Comparison of ENCODE assay signal across 8 cellular contexts in the genomic region with DNA sequence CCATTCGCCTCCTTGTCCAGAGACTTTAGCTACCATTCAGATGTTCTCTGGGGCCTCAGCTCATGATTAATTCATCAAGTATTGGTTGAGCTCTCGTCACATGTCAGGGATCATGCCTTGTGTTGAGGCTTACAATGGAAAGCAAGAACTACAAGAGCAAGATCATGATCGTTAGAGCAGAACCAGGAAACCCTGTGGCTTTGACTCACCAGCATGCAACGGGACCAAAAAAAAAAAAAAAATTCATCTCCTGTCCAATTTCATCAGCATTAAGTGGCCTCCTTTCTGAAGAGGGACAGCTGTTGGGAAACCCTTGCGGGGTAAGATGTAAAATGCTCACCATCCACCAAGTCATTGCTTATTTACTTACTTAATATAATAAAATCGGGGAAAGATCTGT. TPM values are rescaled to one million over a fixed set of nuclear protein-coding genes. Genes with fewer than 3 reads are reported as not detected.
DNase-seq lines count a peak whose midpoint lies in the region; ATAC-seq and TF ChIP-seq lines count a peak whose summit lies in the region.

No MANE protein-coding gene starts in this region.

- no peaks in the 10 kb centered on the region for H3K9me3 Mint-ChIP-seq in activated naive CD4-positive, alpha-beta T cell treated with anti-CD3 and anti-CD28 coated beads for 36 hours
- H3K9me3 Mint-ChIP-seq in activated naive CD4-positive, alpha-beta T cell treated with anti-CD3 and anti-CD28 coated beads, Interleukin-2, amount 10 ng/mL, durations not matched to agents 7 days and 5 days: no peaks in the 10 kb centered on the region
- H3K9me3 Mint-ChIP-seq in CD8-positive, alpha-beta T cell: no peaks in the 10 kb centered on the region

- intact Hi-C loops in activated naive CD4-positive, alpha-beta T cell treated with anti-CD3 and anti-CD28 coated beads for 36 hours (cut with micrococcal nuclease): no loop called here
- intact Hi-C loops in CD8-positive, alpha-beta T cell (cut with DNase I, micrococcal nuclease): no loop called here

- ATAC-seq in HG03342 (IDR thresholded peaks at IDR 0.05; ENCODE audit: unreplicated experiment) (peak; percentile 84), HG02623 (IDR thresholded peaks at IDR 0.05; ENCODE audit: unreplicated experiment) (no peak)
- ATAC-seq in CD8-positive, alpha-beta T cell: no peak

- H3K4me1 ChIP-seq in CD8-positive, alpha-beta T cell (ENCODE audit: insufficient read depth, low read length): no peaks in the 10 kb centered on the region

- H3K36me3 Mint-ChIP-seq in activated naive CD4-positive, alpha-beta T cell treated with anti-CD3 and anti-CD28 coated beads for 36 hours (ENCODE audit: low read depth): no peaks in the 10 kb centered on the region
- H3K36me3 Mint-ChIP-seq in activated naive CD4-positive, alpha-beta T cell treated with anti-CD3 and anti-CD28 coated beads, Interleukin-2, amount 10 ng/mL, durations not matched to agents 7 days and 5 days: no peaks in the 10 kb centered on the region
- no peaks in the 10 kb centered on the region for H3K36me3 Mint-ChIP-seq in CD8-positive, alpha-beta T cell

- POLR2A ChIA-PET in CD8-positive, alpha-beta T cell (lab: Charles Lee): interaction anchor here (0.7 kb wide), 1 partner anchor 39 kb away, joined by 3 read pairs; no protein-coding TSS in a partner anchor

- DNase-seq in activated naive CD4-positive, alpha-beta T cell treated with anti-CD3 and anti-CD28 coated beads for 36 hours: peak; percentile 9
- no peak for DNase-seq in activated naive CD4-positive, alpha-beta T cell treated with anti-CD3 and anti-CD28 coated beads, Interleukin-2, amount 10 ng/mL, durations not matched to agents 7 days and 5 days
- DNase-seq in astrocyte of the spinal cord (ENCODE audit: low read depth, low spot score) (peak; percentile 83), stromal cell of bone marrow (ENCODE audit: low read depth) (peak; percentile 89), iPS-NIHi7 (ENCODE audit: extremely low spot score) (no peak)
- no peak for DNase-seq in CD8-positive, alpha-beta T cell

- H3K9me3 ChIP-seq in CD8-positive, alpha-beta T cell (ENCODE audit: low read length): no peaks in the 10 kb centered on the region

- no peaks in the 10 kb centered on the region for H3K36me3 ChIP-seq in CD8-positive, alpha-beta T cell (ENCODE audit: insufficient read depth, low read length)

- H3K27me3 Mint-ChIP-seq in activated naive CD4-positive, alpha-beta T cell treated with anti-CD3 and anti-CD28 coated beads for 36 hours (ENCODE audit: low read depth): no peaks in the 10 kb centered on the region
- H3K27me3 Mint-ChIP-seq in activated naive CD4-positive, alpha-beta T cell treated with anti-CD3 and anti-CD28 coated beads, Interleukin-2, amount 10 ng/mL, durations not matched to agents 7 days and 5 days: peaks cover 68% of the 10 kb centered on the region
- H3K27me3 Mint-ChIP-seq in CD8-positive, alpha-beta T cell (ENCODE audit: low read depth): peaks cover 17% of the 10 kb centered on the region

- H3K4me3 ChIP-seq in astrocyte of the spinal cord (ENCODE audit: low read depth, low read length): no peak overlapping the region
- no peak overlapping the region for H3K4me3 ChIP-seq in CD8-positive, alpha-beta T cell (ENCODE audit: low read depth, low read length)

- no peak overlapping the region for H3K27ac ChIP-seq in CD8-positive, alpha-beta T cell (ENCODE audit: low read depth, low read length)

- H3K4me1 Mint-ChIP-seq in activated naive CD4-positive, alpha-beta T cell treated with anti-CD3 and anti-CD28 coated beads for 36 hours (ENCODE audit: low read depth): peaks cover 4% of the 10 kb centered on the region
- H3K4me1 Mint-ChIP-seq in activated naive CD4-positive, alpha-beta T cell treated with anti-CD3 and anti-CD28 coated beads, Interleukin-2, amount 10 ng/mL, durations not matched to agents 7 days and 5 days: peaks cover 12% of the 10 kb centered on the region
- no peaks in the 10 kb centered on the region for H3K4me1 Mint-ChIP-seq in CD8-positive, alpha-beta T cell (ENCODE audit: low read depth)

- in situ Hi-C loops in astrocyte of the spinal cord (cut with HindIII; ENCODE audit: low sequenced_read_pairs): no loop called here

- no peak for TF ChIP-seq CTCF in astrocyte of the spinal cord (IDR thresholded peaks at IDR 0.05; ENCODE audit: low read depth, low read length)
- no peak for TF ChIP-seq CTCF in CD8-positive, alpha-beta T cell (IDR thresholded peaks at IDR 0.05)

- CTCF ChIA-PET in activated naive CD4-positive, alpha-beta T cell treated with anti-CD3 and anti-CD28 coated beads for 36 hours (lab: Charles Lee): interaction anchor here (0.6 to 2.9 kb wide), 5 partner anchors 15 to 514 kb away, joined by 3 to 15 read pairs (median 7); no protein-coding TSS in a partner anchor
- CTCF ChIA-PET in activated naive CD4-positive, alpha-beta T cell treated with anti-CD3 and anti-CD28 coated beads, Interleukin-2, amount 10 ng/mL, durations not matched to agents 7 days and 5 days (lab: Charles Lee): interaction anchor here (0.7 to 2.4 kb wide), 4 partner anchors 9 to 66 kb away, joined by 3 to 12 read pairs (median 6); no protein-coding TSS in a partner anchor
- CTCF ChIA-PET in CD8-positive, alpha-beta T cell (lab: Charles Lee): interaction anchor here (0.7 to 4.8 kb wide), 4 partner anchors 39 to 94 kb away, joined by 3 to 15 read pairs (median 4); no protein-coding TSS in a partner anchor

- H3K27ac Mint-ChIP-seq in activated naive CD4-positive, alpha-beta T cell treated with anti-CD3 and anti-CD28 coated beads for 36 hours: no peak overlapping the region
- no peak overlapping the region for H3K27ac Mint-ChIP-seq in activated naive CD4-positive, alpha-beta T cell treated with anti-CD3 and anti-CD28 coated beads, Interleukin-2, amount 10 ng/mL, durations not matched to agents 7 days and 5 days
- H3K27ac Mint-ChIP-seq in CD8-positive, alpha-beta T cell: no peak overlapping the region

- no peaks in the 10 kb centered on the region for H3K27me3 ChIP-seq in CD8-positive, alpha-beta T cell (ENCODE audit: insufficient read depth, low read length)

- H3K4me3 Mint-ChIP-seq in activated naive CD4-positive, alpha-beta T cell treated with anti-CD3 and anti-CD28 coated beads for 36 hours: no peak overlapping the region
- no peak overlapping the region for H3K4me3 Mint-ChIP-seq in activated naive CD4-positive, alpha-beta T cell treated with anti-CD3 and anti-CD28 coated beads, Interleukin-2, amount 10 ng/mL, durations not matched to agents 7 days and 5 days
- no peak overlapping the region for H3K4me3 Mint-ChIP-seq in CD8-positive, alpha-beta T cell

RNA-seq across cellular contexts. Expression of gene USP10, which starts 12.1 kb away (rescaled TPM):
- total RNA-seq in activated naive CD4-positive, alpha-beta T cell treated with anti-CD3 and anti-CD28 coated beads for 36 hours: 10 to 100 TPM; 93.9 to 95.2 TPM
- 100 to 1,000 TPM; 104 to 107 TPM for total RNA-seq in CD8-positive, alpha-beta T cell

RNA-seq across cellular contexts. Expression of gene KLHL36, which starts 39.4 kb away (rescaled TPM):
- total RNA-seq in activated naive CD4-positive, alpha-beta T cell treated with anti-CD3 and anti-CD28 coated beads for 36 hours: 10 to 100 TPM; 45.7 to 50.3 TPM
- total RNA-seq in CD8-positive, alpha-beta T cell: 10 to 100 TPM; 50.8 to 56.5 TPM

Comparison
In these comparisons a context has a peak if more than half of its experiments do, and no peak if none do; other contexts are left out.
1. DNase-seq: peak in activated naive CD4-positive, alpha-beta T cell treated with anti-CD3 and anti-CD28 coated beads for 36 hours (single experiment), astrocyte of the spinal cord (single experiment) and stromal cell of bone marrow (single experiment); none in activated naive CD4-positive, alpha-beta T cell treated with anti-CD3 and anti-CD28 coated beads, Interleukin-2, amount 10 ng/mL, durations not matched to agents 7 days and 5 days (single experiment), iPS-NIHi7 (single experiment) and CD8-positive, alpha-beta T cell (0 of 7).